In the genomic region with DNA sequence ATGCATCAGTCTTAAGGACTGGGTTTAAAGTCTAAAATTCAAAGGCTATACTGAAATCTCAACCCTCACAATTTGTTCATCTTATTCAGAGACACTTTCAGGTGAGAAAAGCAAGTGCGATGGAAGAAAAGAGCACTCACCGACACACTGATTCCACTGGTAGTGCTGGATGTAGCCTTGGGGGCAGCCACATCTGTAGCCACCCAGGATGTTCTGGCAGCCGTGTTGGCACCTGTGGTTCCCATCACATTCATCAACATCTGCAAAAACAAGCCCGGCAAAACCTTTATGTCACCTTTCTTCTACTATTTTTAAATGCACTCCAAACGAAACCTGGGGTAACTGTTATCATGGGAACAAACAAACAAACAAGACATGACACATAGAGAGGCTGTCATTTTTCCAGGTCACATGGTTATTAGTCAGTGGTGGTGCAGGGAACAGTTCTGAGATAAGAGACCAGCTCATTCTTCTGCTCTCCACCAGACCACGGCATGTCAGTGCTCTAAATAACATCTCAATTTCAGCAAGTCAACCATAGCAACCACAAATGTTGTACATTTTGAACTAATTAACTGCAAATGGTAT, we compare ENCODE assay signal across 1 cellular context.
TF ChIP-seq lines count a peak whose summit lies in the region.

No MANE protein-coding gene starts in this region.

TF ChIP-seq in GM23338, 12 proteins besides CTCF, POLR2A, EP300 and RAD21 (continued from another document):
- TF ChIP-seq, protein P1, sequence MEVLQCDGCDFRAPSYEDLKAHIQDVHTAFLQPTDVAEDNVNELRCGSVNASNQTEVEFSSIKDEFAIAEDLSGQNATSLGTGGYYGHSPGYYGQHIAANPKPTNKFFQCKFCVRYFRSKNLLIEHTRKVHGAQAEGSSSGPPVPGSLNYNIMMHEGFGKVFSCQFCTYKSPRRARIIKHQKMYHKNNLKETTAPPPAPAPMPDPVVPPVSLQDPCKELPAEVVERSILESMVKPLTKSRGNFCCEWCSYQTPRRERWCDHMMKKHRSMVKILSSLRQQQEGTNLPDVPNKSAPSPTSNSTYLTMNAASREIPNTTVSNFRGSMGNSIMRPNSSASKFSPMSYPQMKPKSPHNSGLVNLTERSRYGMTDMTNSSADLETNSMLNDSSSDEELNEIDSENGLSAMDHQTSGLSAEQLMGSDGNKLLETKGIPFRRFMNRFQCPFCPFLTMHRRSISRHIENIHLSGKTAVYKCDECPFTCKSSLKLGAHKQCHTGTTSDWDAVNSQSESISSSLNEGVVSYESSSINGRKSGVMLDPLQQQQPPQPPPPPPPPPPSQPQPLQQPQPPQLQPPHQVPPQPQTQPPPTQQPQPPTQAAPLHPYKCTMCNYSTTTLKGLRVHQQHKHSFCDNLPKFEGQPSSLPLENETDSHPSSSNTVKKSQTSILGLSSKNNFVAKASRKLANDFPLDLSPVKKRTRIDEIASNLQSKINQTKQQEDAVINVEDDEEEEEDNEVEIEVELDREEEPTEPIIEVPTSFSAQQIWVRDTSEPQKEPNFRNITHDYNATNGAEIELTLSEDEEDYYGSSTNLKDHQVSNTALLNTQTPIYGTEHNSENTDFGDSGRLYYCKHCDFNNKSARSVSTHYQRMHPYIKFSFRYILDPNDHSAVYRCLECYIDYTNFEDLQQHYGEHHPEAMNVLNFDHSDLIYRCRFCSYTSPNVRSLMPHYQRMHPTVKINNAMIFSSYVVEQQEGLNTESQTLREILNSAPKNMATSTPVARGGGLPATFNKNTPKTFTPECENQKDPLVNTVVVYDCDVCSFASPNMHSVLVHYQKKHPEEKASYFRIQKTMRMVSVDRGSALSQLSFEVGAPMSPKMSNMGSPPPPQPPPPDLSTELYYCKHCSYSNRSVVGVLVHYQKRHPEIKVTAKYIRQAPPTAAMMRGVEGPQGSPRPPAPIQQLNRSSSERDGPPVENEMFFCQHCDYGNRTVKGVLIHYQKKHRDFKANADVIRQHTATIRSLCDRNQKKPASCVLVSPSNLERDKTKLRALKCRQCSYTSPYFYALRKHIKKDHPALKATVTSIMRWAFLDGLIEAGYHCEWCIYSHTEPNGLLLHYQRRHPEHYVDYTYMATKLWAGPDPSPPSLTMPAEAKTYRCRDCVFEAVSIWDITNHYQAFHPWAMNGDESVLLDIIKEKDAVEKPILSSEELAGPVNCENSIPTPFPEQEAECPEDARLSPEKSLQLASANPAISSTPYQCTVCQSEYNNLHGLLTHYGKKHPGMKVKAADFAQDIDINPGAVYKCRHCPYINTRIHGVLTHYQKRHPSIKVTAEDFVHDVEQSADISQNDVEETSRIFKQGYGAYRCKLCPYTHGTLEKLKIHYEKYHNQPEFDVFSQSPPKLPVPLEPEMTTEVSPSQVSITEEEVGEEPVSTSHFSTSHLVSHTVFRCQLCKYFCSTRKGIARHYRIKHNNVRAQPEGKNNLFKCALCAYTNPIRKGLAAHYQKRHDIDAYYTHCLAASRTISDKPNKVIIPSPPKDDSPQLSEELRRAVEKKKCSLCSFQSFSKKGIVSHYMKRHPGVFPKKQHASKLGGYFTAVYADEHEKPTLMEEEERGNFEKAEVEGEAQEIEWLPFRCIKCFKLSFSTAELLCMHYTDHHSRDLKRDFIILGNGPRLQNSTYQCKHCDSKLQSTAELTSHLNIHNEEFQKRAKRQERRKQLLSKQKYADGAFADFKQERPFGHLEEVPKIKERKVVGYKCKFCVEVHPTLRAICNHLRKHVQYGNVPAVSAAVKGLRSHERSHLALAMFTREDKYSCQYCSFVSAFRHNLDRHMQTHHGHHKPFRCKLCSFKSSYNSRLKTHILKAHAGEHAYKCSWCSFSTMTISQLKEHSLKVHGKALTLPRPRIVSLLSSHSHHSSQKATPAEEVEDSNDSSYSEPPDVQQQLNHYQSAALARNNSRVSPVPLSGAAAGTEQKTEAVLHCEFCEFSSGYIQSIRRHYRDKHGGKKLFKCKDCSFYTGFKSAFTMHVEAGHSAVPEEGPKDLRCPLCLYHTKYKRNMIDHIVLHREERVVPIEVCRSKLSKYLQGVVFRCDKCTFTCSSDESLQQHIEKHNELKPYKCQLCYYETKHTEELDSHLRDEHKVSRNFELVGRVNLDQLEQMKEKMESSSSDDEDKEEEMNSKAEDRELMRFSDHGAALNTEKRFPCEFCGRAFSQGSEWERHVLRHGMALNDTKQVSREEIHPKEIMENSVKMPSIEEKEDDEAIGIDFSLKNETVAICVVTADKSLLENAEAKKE (CRISPR knock-in tag; IDR thresholded peaks at IDR 0.05): no peak
- no peak for TF ChIP-seq NANOG (IDR thresholded peaks at IDR 0.05; ENCODE audit: borderline replicate concordance)
- TF ChIP-seq, protein P2, sequence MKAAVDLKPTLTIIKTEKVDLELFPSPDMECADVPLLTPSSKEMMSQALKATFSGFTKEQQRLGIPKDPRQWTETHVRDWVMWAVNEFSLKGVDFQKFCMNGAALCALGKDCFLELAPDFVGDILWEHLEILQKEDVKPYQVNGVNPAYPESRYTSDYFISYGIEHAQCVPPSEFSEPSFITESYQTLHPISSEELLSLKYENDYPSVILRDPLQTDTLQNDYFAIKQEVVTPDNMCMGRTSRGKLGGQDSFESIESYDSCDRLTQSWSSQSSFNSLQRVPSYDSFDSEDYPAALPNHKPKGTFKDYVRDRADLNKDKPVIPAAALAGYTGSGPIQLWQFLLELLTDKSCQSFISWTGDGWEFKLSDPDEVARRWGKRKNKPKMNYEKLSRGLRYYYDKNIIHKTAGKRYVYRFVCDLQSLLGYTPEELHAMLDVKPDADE (IDR thresholded peaks at IDR 0.05): no peak
